ENCODE assay signal across 18 cellular contexts in genomic region chrX:97027384-97027922, GRCh38.
DNase-seq lines count a peak whose midpoint lies in the region; TF ChIP-seq lines count a peak whose summit lies in the region.
"Had no signal": no experiment of that assay in that cellular context is flagged by ENCODE, and none has a peak within 500 bp of the region (broad histone marks: within the 10 kb centered on the region; RNA-seq: fewer than 3 reads in every experiment).

No MANE protein-coding gene starts in this region.

- H4K8ac ChIP-seq in H9 (replicated peaks; ENCODE audit: insufficient read length, low read depth, low read length) (no peak overlapping the region), mesendoderm (ENCODE audit: low read depth, low read length) (no peak overlapping the region)

- H4K20me1 ChIP-seq in H9 (ENCODE audit: control insufficient read depth, insufficient read depth, insufficient read length), result no peaks in the 10 kb centered on the region

- H3K9ac ChIP-seq in H9 (ENCODE audit: extremely low read depth, insufficient read length, low read length), result no peak overlapping the region
- no peak overlapping the region for H3K9ac ChIP-seq in mesendoderm (ENCODE audit: low read length)

- H3K4me3 ChIP-seq in mesendoderm (ENCODE audit: low read length) (no peak overlapping the region), ascending aorta (no peak overlapping the region)
- H3K4me3 ChIP-seq: lower lobe of right lung, uterus had no signal

- peak overlapping the region; percentile 85 to 94 (median 90); a peak in 5 of 7 replicates for H3K27ac Mint-ChIP-seq in H9
- H3K27ac Mint-ChIP-seq: activated naive CD8-positive, alpha-beta T cell treated with anti-CD3 and anti-CD28 coated beads, Interleukin-2, amount 10 ng/mL, durations not matched to agents 7 days and 5 days; naive thymus-derived CD4-positive, alpha-beta T cell; stimulated activated naive CD8-positive, alpha-beta T cell treated with anti-CD3 and anti-CD28 coated beads, Interleukin-15, amount 100 ng/mL, for 72 hours had no signal

- H2AFZ ChIP-seq in H9 (ENCODE audit: low read length), result no peak overlapping the region

- no peak overlapping the region for H2BK20ac ChIP-seq in H9 (ENCODE audit: low read depth, low read length, poor library complexity, severe bottlenecking)

- H4K5ac ChIP-seq in H9 (ENCODE audit: insufficient read length, low read depth, low read length) (no peak overlapping the region), mesendoderm (ENCODE audit: low read length) (no peak overlapping the region)

- H2BK12ac ChIP-seq in H9 (ENCODE audit: insufficient read length, low read depth, low read length), result no peak overlapping the region

- H3K23ac ChIP-seq in H9 (ENCODE audit: insufficient read length, low read depth, low read length) (no peak overlapping the region), mesendoderm (ENCODE audit: low read length) (no peak overlapping the region)

- no peak overlapping the region for H2AK5ac ChIP-seq in H9 (ENCODE audit: insufficient read length, low read length)
- H2AK5ac ChIP-seq in mesendoderm (ENCODE audit: low read length), result no peak overlapping the region

- no peak overlapping the region for H3T11ph ChIP-seq in H9 (ENCODE audit: low read length)

- H2BK15ac ChIP-seq in H9 (ENCODE audit: low read depth, low read length) (no peak overlapping the region), mesendoderm (replicated peaks; ENCODE audit: low read depth) (no peak overlapping the region)

- H2BK120ac ChIP-seq in H9 (ENCODE audit: low read depth, low read length, poor library complexity, severe bottlenecking), result no peak overlapping the region
- no peak overlapping the region for H2BK120ac ChIP-seq in mesendoderm (ENCODE audit: low read depth, low read length)

- H2BK5ac ChIP-seq in H9 (ENCODE audit: insufficient read length, low read length) (no peak overlapping the region), mesendoderm (ENCODE audit: low read length) (no peak overlapping the region)

- no peaks in the 10 kb centered on the region for H3K27me3 ChIP-seq in H9 (ENCODE audit: insufficient read depth, low read length)
- no peaks in the 10 kb centered on the region for H3K27me3 ChIP-seq in mesendoderm (ENCODE audit: insufficient read depth, low read length, poor library complexity)
- no peaks in the 10 kb centered on the region for H3K27me3 ChIP-seq in ascending aorta
- H3K27me3 ChIP-seq: foreskin keratinocyte had no signal

- H3K56ac ChIP-seq in H9 (ENCODE audit: insufficient read length, low read depth, low read length) (no peak overlapping the region), mesendoderm (ENCODE audit: low read length) (no peak overlapping the region)

- WGBS in H9 (ENCODE audit: extremely low coverage, insufficient read length, low lambda C conversion rate), result no CpG with 5 or more reads among the region's 6 CpGs
- no CpG with 5 or more reads among the region's 6 CpGs for WGBS in mesendoderm (ENCODE audit: extremely low coverage, insufficient coverage, low lambda C conversion rate)

- H3K4me1 ChIP-seq in H9 (ENCODE audit: insufficient read depth, low read length), result no peaks in the 10 kb centered on the region; the same call in 1 of the 2 replicates
- no peaks in the 10 kb centered on the region for H3K4me1 ChIP-seq in mesendoderm (ENCODE audit: control insufficient read depth, low read depth, low read length)
- no peaks in the 10 kb centered on the region for H3K4me1 ChIP-seq in ascending aorta
- H3K4me1 ChIP-seq: Caco-2, foreskin keratinocyte, lower lobe of right lung, uterus had no signal

- H3K27me3 Mint-ChIP-seq in H9 (ENCODE audit: low read depth), result no peaks in the 10 kb centered on the region
- H3K27me3 Mint-ChIP-seq: activated naive CD8-positive, alpha-beta T cell treated with anti-CD3 and anti-CD28 coated beads, Interleukin-2, amount 10 ng/mL, durations not matched to agents 7 days and 5 days; naive thymus-derived CD4-positive, alpha-beta T cell; stimulated activated naive CD8-positive, alpha-beta T cell treated with anti-CD3 and anti-CD28 coated beads, Interleukin-15, amount 100 ng/mL, for 72 hours had no signal

- peak; percentile 35 for DNase-seq in H9
- peak; percentile 24 for DNase-seq in NCI-H2029 treated with DMSO at 0.1 percent for 48 hours (lab: John Stamatoyannopoulos, UW)
- peak; percentile 37 for DNase-seq in SHP77 treated with DMSO at 0.1 percent for 48 hours (lab: John Stamatoyannopoulos, UW)
- peak; percentile 5 for DNase-seq in mesendoderm
- no peak for DNase-seq in ascending aorta (ENCODE audit: low spot score in 2 of 2)
- DNase-seq in activated CD4-positive, alpha-beta T cell treated with anti-CD3 and anti-CD28 coated beads for 1 hour, result no peak
- no peak for DNase-seq in activated T-cell treated with anti-CD3 and anti-CD28 coated beads for 4 hours
- no peak for DNase-seq in DMS 273 (lab: John Stamatoyannopoulos, UW; ENCODE audit: unreplicated experiment)
- DNase-seq: activated naive CD8-positive, alpha-beta T cell treated with anti-CD3 and anti-CD28 coated beads, Interleukin-2, amount 10 ng/mL, durations not matched to agents 7 days and 5 days; activated T-cell treated with anti-CD3 and anti-CD28 coated beads, Interleukin-2, amount 50 U/mL, for 1 hour; foreskin keratinocyte; KG1; lower lobe of right lung; naive thymus-derived CD4-positive, alpha-beta T cell; NCI-H1694 treated with DMSO at 0.1 percent for 48 hours; stimulated activated naive CD8-positive, alpha-beta T cell treated with anti-CD3 and anti-CD28 coated beads, Interleukin-15, amount 100 ng/mL, for 72 hours; uterus had no signal

- peak overlapping the region in 1 of 2 experiments; percentile 9; a peak in 2 of 5 replicates for H3K4me3 Mint-ChIP-seq in H9
- H3K4me3 Mint-ChIP-seq: activated naive CD8-positive, alpha-beta T cell treated with anti-CD3 and anti-CD28 coated beads, Interleukin-2, amount 10 ng/mL, durations not matched to agents 7 days and 5 days; naive thymus-derived CD4-positive, alpha-beta T cell; stimulated activated naive CD8-positive, alpha-beta T cell treated with anti-CD3 and anti-CD28 coated beads, Interleukin-15, amount 100 ng/mL, for 72 hours had no signal

- H3K9me3 ChIP-seq in H9 (ENCODE audit: control insufficient read depth, low read depth, low read length), result no peaks in the 10 kb centered on the region
- H3K9me3 ChIP-seq in ascending aorta, result no peaks in the 10 kb centered on the region
- H3K9me3 ChIP-seq: Caco-2, lower lobe of right lung, uterus had no signal

- TF ChIP-seq CTCF in H9 (conservative IDR thresholded peaks at IDR 0.05), result no peak
- TF ChIP-seq CTCF in ascending aorta (IDR thresholded peaks at IDR 0.05), result no peak

- no peaks in the 10 kb centered on the region for H3K36me3 ChIP-seq in mesendoderm (ENCODE audit: control insufficient read depth, insufficient read depth, low read length)
- no peaks in the 10 kb centered on the region for H3K36me3 ChIP-seq in ascending aorta
- H3K36me3 ChIP-seq: lower lobe of right lung, uterus had no signal

- H3K79me1 ChIP-seq in H9 (ENCODE audit: insufficient read depth, low read depth, low read length, poor library complexity, severe bottlenecking) (no peaks in the 10 kb centered on the region), mesendoderm (ENCODE audit: low read length) (no peaks in the 10 kb centered on the region)

- H3K4me2 ChIP-seq in H9 (ENCODE audit: insufficient read depth, insufficient read length, low read length) (peak overlapping the region; percentile 20), mesendoderm (ENCODE audit: low read length) (no peak overlapping the region)

- H3K23me2 ChIP-seq in H9 (ENCODE audit: insufficient read length, low read depth, low read length, poor library complexity, severe bottlenecking), result no peaks in the 10 kb centered on the region

- H3K27ac ChIP-seq in H9 (ENCODE audit: insufficient read length, low read depth, low read length) (peak overlapping the region; percentile 17), mesendoderm (ENCODE audit: low read depth, low read length) (no peak overlapping the region), ascending aorta (no peak overlapping the region)
- H3K27ac ChIP-seq: foreskin keratinocyte, lower lobe of right lung, uterus had no signal

- no peak overlapping the region for H3K14ac ChIP-seq in H9 (ENCODE audit: insufficient read depth, low read length)

- H3K36me3 Mint-ChIP-seq in H9 (ENCODE audit: insufficient read depth in 1 of 3, low read depth in 3 of 3), result peaks cover 2 to 23% (median 7%) of the 10 kb centered on the region in 3 experiments; a peak in 5 of 7 replicates

- no peak overlapping the region for H4K91ac ChIP-seq in H9 (ENCODE audit: insufficient read length, low read depth, low read length)

- no peaks in the 10 kb centered on the region for H3K9me3 Mint-ChIP-seq in H9
- H3K9me3 Mint-ChIP-seq: activated naive CD8-positive, alpha-beta T cell treated with anti-CD3 and anti-CD28 coated beads, Interleukin-2, amount 10 ng/mL, durations not matched to agents 7 days and 5 days; naive thymus-derived CD4-positive, alpha-beta T cell; stimulated activated naive CD8-positive, alpha-beta T cell treated with anti-CD3 and anti-CD28 coated beads, Interleukin-15, amount 100 ng/mL, for 72 hours had no signal

- intact Hi-C loops in ascending aorta (cut with DNase I), result no loop called here

- H3K79me2 ChIP-seq in H9 (ENCODE audit: insufficient read depth, low read length) (no peaks in the 10 kb centered on the region), mesendoderm (ENCODE audit: control insufficient read depth, insufficient read depth, low read length) (no peaks in the 10 kb centered on the region)

- H3K4ac ChIP-seq in H9 (ENCODE audit: low read depth, low read length) (no peak overlapping the region), mesendoderm (ENCODE audit: low read depth, low read length) (no peak overlapping the region)

- H3K18ac ChIP-seq in H9 (ENCODE audit: insufficient read length, low read depth, low read length) (no peak overlapping the region), mesendoderm (ENCODE audit: low read length) (no peak overlapping the region)

- peaks cover 24% of the 10 kb centered on the region in 2 experiments for H3K4me1 Mint-ChIP-seq in H9
- H3K4me1 Mint-ChIP-seq: activated naive CD8-positive, alpha-beta T cell treated with anti-CD3 and anti-CD28 coated beads, Interleukin-2, amount 10 ng/mL, durations not matched to agents 7 days and 5 days; stimulated activated naive CD8-positive, alpha-beta T cell treated with anti-CD3 and anti-CD28 coated beads, Interleukin-15, amount 100 ng/mL, for 72 hours had no signal

Comparison
In these comparisons a context has a peak if more than half of its experiments do, and no peak if none do; other contexts are left out.
1. DNase-seq: peak in H9 (single experiment), NCI-H2029 treated with DMSO at 0.1 percent for 48 hours (single experiment), SHP77 treated with DMSO at 0.1 percent for 48 hours (single experiment) and mesendoderm (single experiment); none in ascending aorta (0 of 2), activated CD4-positive, alpha-beta T cell treated with anti-CD3 and anti-CD28 coated beads for 1 hour (single experiment), activated T-cell treated with anti-CD3 and anti-CD28 coated beads for 4 hours (single experiment) and DMS 273 (single experiment).